In genomic region chr11:2699185-2699530, GRCh38 we compare ENCODE assay signal across 8 cellular contexts. TPM values are rescaled to one million over a fixed set of nuclear protein-coding genes. Genes with fewer than 3 reads are reported as not detected.
DNase-seq lines count a peak whose midpoint lies in the region; ATAC-seq, FAIRE-seq and TF ChIP-seq lines count a peak whose summit lies in the region.

No MANE protein-coding gene starts in this region.

- no peak for TF ChIP-seq CTCF in GM12865 (IDR thresholded peaks at IDR 0.05; ENCODE audit: insufficient read depth, low read depth, low read length, missing control alignments)
- no peak for TF ChIP-seq CTCF in bronchial epithelial cell (IDR thresholded peaks at IDR 0.05; ENCODE audit: insufficient read depth, low read length, severe bottlenecking)

- ATAC-seq in memory B cell (ENCODE audit: low read depth) (no peak), HG02642 (IDR thresholded peaks at IDR 0.05; ENCODE audit: poor library complexity, unreplicated experiment) (no peak), HG02884 (IDR thresholded peaks at IDR 0.05; ENCODE audit: unreplicated experiment) (no peak)

- peak overlapping the region; percentile 86 for H3K27ac Mint-ChIP-seq in memory B cell

- H3K9me3 Mint-ChIP-seq in memory B cell: peaks cover 2% of the 10 kb centered on the region

- no peaks in the 10 kb centered on the region for H3K27me3 ChIP-seq in bronchial epithelial cell (ENCODE audit: control insufficient read depth, insufficient read depth, low read length)

- H3K36me3 Mint-ChIP-seq in memory B cell: peaks cover 23% of the 10 kb centered on the region

- H3K4me1 Mint-ChIP-seq in memory B cell: peaks cover 26% of the 10 kb centered on the region

- DNase-seq in GM12865 (ENCODE audit: low read depth) (peak; percentile 34), M059J (ENCODE audit: low read depth) (peak; percentile 48), bronchial epithelial cell (ENCODE audit: low read depth) (no peak), memory B cell (ENCODE audit: low spot score in 2 of 2) (no peak), urothelium cell line (ENCODE audit: low spot score) (peak; percentile 13)
- no peak for DNase-seq in activated CD8-positive, alpha-beta memory T cell treated with anti-CD3 and anti-CD28 coated beads for 24 hours

- H3K36me3 ChIP-seq in bronchial epithelial cell (ENCODE audit: control insufficient read depth, insufficient read depth, low read length): no peaks in the 10 kb centered on the region

- H3K4me3 Mint-ChIP-seq in memory B cell: peak overlapping the region; percentile 80

- H3K27me3 Mint-ChIP-seq in memory B cell: no peaks in the 10 kb centered on the region

- H3K4me3 ChIP-seq in GM12865 (ENCODE audit: low read depth, low read length) (peak overlapping the region; percentile 61), bronchial epithelial cell (ENCODE audit: low read depth, low read length) (peak overlapping the region; percentile 72)

- no peak for FAIRE-seq in bronchial epithelial cell (lab: Jason Lieb, UNC)
- no peak for FAIRE-seq in urothelium cell line (lab: Jason Lieb, UNC)

RNA-seq across cellular contexts. Expression of gene KCNQ1OT1, which starts 0.6 kb away (rescaled TPM):
- 0.32 and 0.47 TPM in 2 replicates for total RNA-seq in M059J (2014; rRNA removed; shearing (Covaris generic))
- 0.53 and 0.64 TPM in 2 replicates for total RNA-seq in bronchial epithelial cell

Comparison
In these comparisons a context has a peak if more than half of its experiments do, and no peak if none do; other contexts are left out.
1. DNase-seq: peak in GM12865 (single experiment), M059J (single experiment) and urothelium cell line (single experiment); none in bronchial epithelial cell (single experiment), memory B cell (0 of 2) and activated CD8-positive, alpha-beta memory T cell treated with anti-CD3 and anti-CD28 coated beads for 24 hours (single experiment).